ENCODE assay signal across 24 cellular contexts in the genomic region with DNA sequence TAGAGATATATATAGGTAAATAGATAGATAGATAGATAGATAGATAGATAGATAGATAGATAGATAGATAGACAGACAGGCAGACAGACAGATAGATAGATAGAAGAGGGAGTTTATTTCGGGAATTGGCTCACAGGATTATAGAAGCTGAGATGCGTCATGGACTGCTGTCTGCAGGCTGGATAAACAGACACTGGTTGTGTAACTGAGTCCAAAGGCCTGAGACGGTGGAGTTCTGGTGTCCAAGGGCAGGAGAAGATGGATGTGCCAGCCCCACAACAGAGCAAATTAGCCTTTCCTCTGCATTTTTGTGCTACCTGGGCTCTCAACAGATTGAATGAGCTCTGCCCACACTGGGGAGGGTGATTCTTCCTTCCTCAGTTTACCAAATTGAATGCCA. TPM values are rescaled to one million over a fixed set of nuclear protein-coding genes. Genes with fewer than 3 reads are reported as not detected.
DNase-seq lines count a peak whose midpoint lies in the region; ATAC-seq, FAIRE-seq and TF ChIP-seq lines count a peak whose summit lies in the region.
"Had no signal": no experiment of that assay in that cellular context is flagged by ENCODE, and none has a peak within 500 bp of the region (broad histone marks: within the 10 kb centered on the region; RNA-seq: fewer than 3 reads in every experiment).

No MANE protein-coding gene starts in this region.

- CTCF ChIA-PET in PC-3 (lab: Charles Lee) = no interaction called here

- H3F3A ChIP-seq in PC-3 (ENCODE audit: low read length, unreplicated experiment) = no peaks in the 10 kb centered on the region

- 43% methylated on average over 3 of the region's 3 CpGs for WGBS in liver

- no peak overlapping the region for H3K27ac Mint-ChIP-seq in osteocyte (ENCODE audit: unreplicated experiment)

- peaks cover 0 to 3% of the 10 kb centered on the region in 2 donors for H3K36me3 ChIP-seq in kidney (ENCODE audit: control insufficient read depth in 1 of 2, insufficient read depth in 2 of 2, low read length in 2 of 2)
- H3K36me3 ChIP-seq in liver (ENCODE audit: control insufficient read depth in 4 of 4, insufficient read depth in 3 of 4, low read depth in 1 of 4, low read length in 3 of 4) = peaks cover 0 to 21% (median 13%) of the 10 kb centered on the region in 4 donors
- no peaks in the 10 kb centered on the region for H3K36me3 ChIP-seq in effector memory CD4-positive, alpha-beta T cell (ENCODE audit: control insufficient read depth, insufficient read depth, low read length)
- no peaks in the 10 kb centered on the region for H3K36me3 ChIP-seq in PC-3 (ENCODE audit: low read depth, low read length)

- H3K4me3 Mint-ChIP-seq in osteocyte (ENCODE audit: unreplicated experiment) = no peak overlapping the region
- H3K4me3 Mint-ChIP-seq: CD4-positive, alpha-beta memory T cell had no signal

- no peaks in the 10 kb centered on the region for H3K79me2 ChIP-seq in PC-3 (ENCODE audit: low read length)

- no peaks in the 10 kb centered on the region for H3K36me3 Mint-ChIP-seq in osteocyte (ENCODE audit: unreplicated experiment)
- H3K36me3 Mint-ChIP-seq: CD4-positive, alpha-beta memory T cell had no signal

- intact Hi-C loops in kidney (cut with DNase I) (no loop called here), PC-3 (cut with micrococcal nuclease) (no loop called here)

- peaks cover 33% of the 10 kb centered on the region for H3K9me3 Mint-ChIP-seq in osteocyte (ENCODE audit: unreplicated experiment)

- no peaks in the 10 kb centered on the region for H3K4me1 Mint-ChIP-seq in osteocyte (ENCODE audit: unreplicated experiment)

- H3K9ac ChIP-seq in kidney (ENCODE audit: low read length in 2 of 2) (no peak overlapping the region), liver (ENCODE audit: low read depth in 1 of 2, low read length in 2 of 2) (peak overlapping the region in 1 of 2 donors; percentile 21), PC-3 (ENCODE audit: low read length) (no peak overlapping the region)

- H4K20me1 ChIP-seq in PC-3 (ENCODE audit: low read length) = no peaks in the 10 kb centered on the region

- BruUV-seq in PC-3 (replicated peaks; lab: Mats Ljungman, UMichigan) = no TSS peak

- H3K27me3 Mint-ChIP-seq in osteocyte (ENCODE audit: unreplicated experiment) = no peaks in the 10 kb centered on the region

- H3K4me2 ChIP-seq in PC-3 (ENCODE audit: low read length) = no peak overlapping the region

- H3K27me3 ChIP-seq in liver (ENCODE audit: control insufficient read depth in 4 of 4, insufficient read depth in 4 of 4, low read length in 3 of 4) (no peaks in the 10 kb centered on the region), PC-3 (ENCODE audit: low read length) (peaks cover 9% of the 10 kb centered on the region)
- no peaks in the 10 kb centered on the region for H3K27me3 ChIP-seq in effector memory CD4-positive, alpha-beta T cell (replicated peaks; ENCODE audit: control insufficient read depth, insufficient read depth, low read length, poor library complexity, severe bottlenecking)

- no peak overlapping the region for H2AFZ ChIP-seq in PC-3 (ENCODE audit: low read length)

- H3K4me1 ChIP-seq in kidney (ENCODE audit: control insufficient read depth in 1 of 2, insufficient read depth in 1 of 2, low read depth in 1 of 2, low read length in 2 of 2) = peaks cover 3 to 12% of the 10 kb centered on the region in 2 donors
- peaks cover 9 to 75% (median 59%) of the 10 kb centered on the region in 4 donors for H3K4me1 ChIP-seq in liver (ENCODE audit: control insufficient read depth in 4 of 4, insufficient read depth in 4 of 4, low read length in 3 of 4)
- H3K4me1 ChIP-seq in effector memory CD4-positive, alpha-beta T cell (ENCODE audit: control insufficient read depth, insufficient read depth, low read length, poor library complexity, severe bottlenecking) = no peaks in the 10 kb centered on the region
- peaks cover 11% of the 10 kb centered on the region for H3K4me1 ChIP-seq in PC-3 (ENCODE audit: insufficient read depth, low read length)

- H3K9me3 ChIP-seq in kidney (ENCODE audit: control insufficient read depth in 1 of 2, low read length in 2 of 2) (no peaks in the 10 kb centered on the region), liver (ENCODE audit: control insufficient read depth in 4 of 4, low read length in 3 of 4) (no peaks in the 10 kb centered on the region), PC-3 (ENCODE audit: low read length) (no peaks in the 10 kb centered on the region)
- H3K9me3 ChIP-seq in effector memory CD4-positive, alpha-beta T cell (ENCODE audit: control insufficient read depth, low read length) = no peaks in the 10 kb centered on the region

- TF ChIP-seq CTCF in kidney (IDR thresholded peaks at IDR 0.05; ENCODE audit: borderline replicate concordance, extremely low read depth, insufficient read depth) (no peak), liver (IDR thresholded peaks at IDR 0.05; ENCODE audit: low read depth, low read length, missing input control) (no peak), osteocyte (IDR thresholded peaks at IDR 0.05) (no peak), PC-3 (conservative IDR thresholded peaks at IDR 0.05; ENCODE audit: low read depth, low read length) (no peak)

- POLR2A ChIA-PET in PC-3 (lab: Charles Lee; ENCODE audit: unreplicated experiment) = no interaction called here

- TF ChIP-seq RAD21 in liver (IDR thresholded peaks at IDR 0.05) = peak; percentile 37 to 46

- no peak for ATAC-seq in PC-3

- H3K27ac ChIP-seq in kidney (ENCODE audit: low read depth in 2 of 2, low read length in 2 of 2) (no peak overlapping the region), liver (ENCODE audit: low read depth in 1 of 2, low read length in 2 of 2) (peak overlapping the region; percentile 78 to 99), PC-3 (ENCODE audit: low read length) (no peak overlapping the region)
- no peak overlapping the region for H3K27ac ChIP-seq in effector memory CD4-positive, alpha-beta T cell (ENCODE audit: insufficient read depth, low read length, poor library complexity, severe bottlenecking)

- DNase-seq in HuH-7.5 (ENCODE audit: low spot score) (peak; percentile 42), kidney (no peak), osteocyte (ENCODE audit: extremely low spot score, unreplicated experiment) (peak; percentile 36), NCI-H526 treated with DMSO at 0.1 percent for 48 hours (lab: John Stamatoyannopoulos, UW) (no peak), PC-3 (no peak)
- no peak for DNase-seq in effector memory CD4-positive, alpha-beta T cell
- DNase-seq: 8988T, C1 segment of cervical spinal cord, Calu3, COR-L47, DMS53, DMS79 treated with DMSO at 0.1 percent for 48 hours, GF-D8, GOT3, H7, HCEC 1CT had no signal

- FAIRE-seq in kidney (lab: Jason Lieb, UNC) = no peak
- FAIRE-seq: GM12891, GM18507 had no signal

- H3K4me3 ChIP-seq in kidney (ENCODE audit: low read length in 2 of 2) (peak overlapping the region; percentile 36 to 74), liver (ENCODE audit: low read depth in 1 of 3, low read length in 3 of 3) (peak overlapping the region; percentile 17 to 94 (median 88)), PC-3 (ENCODE audit: low read length) (no peak overlapping the region)
- H3K4me3 ChIP-seq in effector memory CD4-positive, alpha-beta T cell (ENCODE audit: insufficient read depth, low read depth, low read length, poor library complexity, severe bottlenecking) = no peak overlapping the region

- no peaks in the 10 kb centered on the region for H3K9me2 ChIP-seq in PC-3 (replicated peaks; ENCODE audit: low read length)

TF ChIP-seq in liver, 16 proteins besides CTCF, POLR2A, EP300 and RAD21 (continues in another document):
- no peak for TF ChIP-seq FOXA1 (IDR thresholded peaks at IDR 0.05)
- TF ChIP-seq, protein P1, sequence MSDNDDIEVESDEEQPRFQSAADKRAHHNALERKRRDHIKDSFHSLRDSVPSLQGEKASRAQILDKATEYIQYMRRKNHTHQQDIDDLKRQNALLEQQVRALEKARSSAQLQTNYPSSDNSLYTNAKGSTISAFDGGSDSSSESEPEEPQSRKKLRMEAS (IDR thresholded peaks at IDR 0.05) = peak; percentile 43
- peak; percentile 86 for TF ChIP-seq HNF4G (IDR thresholded peaks at IDR 0.05)
- TF ChIP-seq YY1 (IDR thresholded peaks at IDR 0.05) = peak; percentile 69
- TF ChIP-seq, protein P2, sequence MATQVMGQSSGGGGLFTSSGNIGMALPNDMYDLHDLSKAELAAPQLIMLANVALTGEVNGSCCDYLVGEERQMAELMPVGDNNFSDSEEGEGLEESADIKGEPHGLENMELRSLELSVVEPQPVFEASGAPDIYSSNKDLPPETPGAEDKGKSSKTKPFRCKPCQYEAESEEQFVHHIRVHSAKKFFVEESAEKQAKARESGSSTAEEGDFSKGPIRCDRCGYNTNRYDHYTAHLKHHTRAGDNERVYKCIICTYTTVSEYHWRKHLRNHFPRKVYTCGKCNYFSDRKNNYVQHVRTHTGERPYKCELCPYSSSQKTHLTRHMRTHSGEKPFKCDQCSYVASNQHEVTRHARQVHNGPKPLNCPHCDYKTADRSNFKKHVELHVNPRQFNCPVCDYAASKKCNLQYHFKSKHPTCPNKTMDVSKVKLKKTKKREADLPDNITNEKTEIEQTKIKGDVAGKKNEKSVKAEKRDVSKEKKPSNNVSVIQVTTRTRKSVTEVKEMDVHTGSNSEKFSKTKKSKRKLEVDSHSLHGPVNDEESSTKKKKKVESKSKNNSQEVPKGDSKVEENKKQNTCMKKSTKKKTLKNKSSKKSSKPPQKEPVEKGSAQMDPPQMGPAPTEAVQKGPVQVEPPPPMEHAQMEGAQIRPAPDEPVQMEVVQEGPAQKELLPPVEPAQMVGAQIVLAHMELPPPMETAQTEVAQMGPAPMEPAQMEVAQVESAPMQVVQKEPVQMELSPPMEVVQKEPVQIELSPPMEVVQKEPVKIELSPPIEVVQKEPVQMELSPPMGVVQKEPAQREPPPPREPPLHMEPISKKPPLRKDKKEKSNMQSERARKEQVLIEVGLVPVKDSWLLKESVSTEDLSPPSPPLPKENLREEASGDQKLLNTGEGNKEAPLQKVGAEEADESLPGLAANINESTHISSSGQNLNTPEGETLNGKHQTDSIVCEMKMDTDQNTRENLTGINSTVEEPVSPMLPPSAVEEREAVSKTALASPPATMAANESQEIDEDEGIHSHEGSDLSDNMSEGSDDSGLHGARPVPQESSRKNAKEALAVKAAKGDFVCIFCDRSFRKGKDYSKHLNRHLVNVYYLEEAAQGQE (IDR thresholded peaks at IDR 0.05) = peak; percentile 86
- TF ChIP-seq JUND (IDR thresholded peaks at IDR 0.05) = peak; percentile 71 to 87

RNA-seq across cellular contexts. Expression of gene CYP4F3, which starts 2.7 kb away (rescaled TPM):
- 2.2 TPM for total RNA-seq in kidney
- polyA plus RNA-seq in kidney (ENCODE audit: insufficient read depth, low read depth, low replicate concordance) = 17.9 TPM
- 100 to 1,000 TPM in 1 of 2 donors, 10 to 100 TPM in 1; 58.4 to 168 TPM for total RNA-seq in liver
- 100 to 1,000 TPM; 119 to 137 TPM for polyA plus RNA-seq in liver
- not detected in 2 replicates for total RNA-seq in osteocyte
- not detected in 2 replicates for total RNA-seq in PC-3 (2014; rRNA removed)
- total RNA-seq: A673; CD4-positive, alpha-beta memory T cell; Daoy; G401; H7 had no signal
- polyA plus RNA-seq: BJ; CD4-positive, alpha-beta memory T cell had no signal

RNA-seq across cellular contexts. Expression of gene CYP4F8, which starts 28.4 kb away (rescaled TPM):
- total RNA-seq in kidney (not detected), liver (not detected), osteocyte (not detected in 2 replicates), PC-3 (2014; rRNA removed) (not detected in 2 replicates)
- polyA plus RNA-seq in kidney (ENCODE audit: insufficient read depth, low read depth, low replicate concordance) (not detected), liver (not detected)
- total RNA-seq: A673; Calu3; CD4-positive, alpha-beta memory T cell; Daoy; G401; H7 had no signal
- polyA plus RNA-seq: BJ; CD4-positive, alpha-beta memory T cell had no signal

RNA-seq across cellular contexts. Expression of gene CYP4F12, which starts 29.5 kb away (rescaled TPM):
- 4.4 TPM for total RNA-seq in kidney
- polyA plus RNA-seq in kidney (ENCODE audit: insufficient read depth, low read depth, low replicate concordance) = 10.2 TPM
- total RNA-seq in liver = 10 to 100 TPM; 19.0 to 31.0 TPM
- 10 to 100 TPM; 14.6 to 64.0 TPM for polyA plus RNA-seq in liver
- total RNA-seq in osteocyte = not detected in 2 replicates
- not detected in 2 replicates for total RNA-seq in PC-3 (2014; rRNA removed)
- total RNA-seq: A673, H7 had no signal
- polyA plus RNA-seq: BJ had no signal

Comparison
In these comparisons a context has a peak if more than half of its experiments do, and no peak if none do; other contexts are left out.
1. DNase-seq: peak in HuH-7.5 (single experiment) and osteocyte (single experiment); none in kidney (single experiment), NCI-H526 treated with DMSO at 0.1 percent for 48 hours (single experiment), effector memory CD4-positive, alpha-beta T cell (0 of 3) and PC-3 (single experiment).
2. H3K27ac ChIP-seq: peak in liver (2 of 2); none in kidney (0 of 2), effector memory CD4-positive, alpha-beta T cell (single experiment) and PC-3 (single experiment).
3. H3K4me3 ChIP-seq: peak in kidney (2 of 2) and liver (3 of 3); none in effector memory CD4-positive, alpha-beta T cell (single experiment) and PC-3 (single experiment).
4. RNA of gene CYP4F3, which starts 2.7 kb away (total RNA-seq): 58.4 to 168 TPM in liver; 2.2 TPM in kidney (single experiment), not detected in osteocyte and not detected in PC-3; every median in the first group is over 10 times any median in the second.